ENCODE assay signal across 1 cellular context in the genomic region with DNA sequence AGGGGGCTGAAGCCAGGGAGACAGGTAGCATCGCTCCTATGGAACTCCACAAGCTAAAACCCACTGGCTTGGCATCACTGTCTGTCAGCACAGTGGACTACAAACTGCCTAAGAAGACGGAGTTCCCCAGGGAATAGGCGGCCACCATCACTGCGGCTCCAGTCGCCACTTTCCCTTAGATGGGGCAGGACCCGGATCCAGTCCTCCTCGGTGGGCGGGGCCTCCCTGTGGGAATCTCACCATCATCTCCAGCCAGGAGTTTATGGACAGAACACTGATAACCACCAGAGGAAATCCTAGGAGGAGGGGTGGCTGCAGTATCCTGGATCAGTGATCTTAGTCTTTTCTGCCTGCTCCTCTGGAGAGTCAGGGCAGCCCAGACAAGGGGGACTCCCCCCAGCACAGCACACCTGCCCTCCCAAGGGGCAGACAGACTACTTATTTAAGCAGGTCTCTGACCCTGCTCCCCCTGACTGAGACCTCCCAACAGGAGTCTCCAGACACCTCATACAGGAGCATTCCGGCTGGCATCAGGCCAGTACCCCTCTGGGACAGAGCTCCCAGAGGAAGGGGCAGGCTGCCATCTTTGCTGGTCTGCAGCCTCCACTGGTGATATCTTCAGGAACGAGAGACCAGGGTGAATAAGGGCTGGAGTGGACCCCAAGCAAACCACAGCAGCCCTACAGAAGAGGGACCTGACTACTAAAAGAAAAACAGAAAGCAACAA.
TF ChIP-seq lines count a peak whose summit lies in the region.

No MANE protein-coding gene starts in this region.

TF ChIP-seq in IMR-90, 13 proteins besides CTCF, POLR2A, EP300 and RAD21:
- TF ChIP-seq SMC3 (IDR thresholded peaks at IDR 0.05; ENCODE audit: low read depth, low read length) = no peak
- no peak for TF ChIP-seq RCOR1 (IDR thresholded peaks at IDR 0.05; ENCODE audit: insufficient replicate concordance, low read length)
